ENCODE assay signal across 25 cellular contexts in the genomic region with DNA sequence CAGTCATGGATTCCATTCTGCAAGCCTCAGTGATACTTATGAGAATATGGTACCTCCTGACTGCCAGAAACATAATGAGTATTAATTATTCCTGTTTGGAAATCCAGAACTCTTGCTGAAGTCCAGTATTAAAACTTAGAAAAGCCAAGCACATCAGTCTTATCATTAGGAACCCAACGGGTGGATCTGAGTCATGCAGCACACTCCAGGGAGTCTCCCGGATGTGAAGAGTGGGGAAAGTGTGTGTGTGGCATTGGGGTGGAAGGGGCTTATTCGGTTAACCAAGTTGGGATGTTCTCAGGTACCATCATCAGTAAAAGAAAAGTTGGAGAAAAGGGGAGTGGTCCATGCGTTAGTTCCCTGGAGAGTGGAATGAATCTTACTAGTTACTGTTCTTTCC.
"Had no signal": no experiment of that assay in that cellular context is flagged by ENCODE, and none has a peak within 500 bp of the region (broad histone marks: within the 10 kb centered on the region; RNA-seq: fewer than 3 reads in every experiment).

No MANE protein-coding gene starts in this region.

- H3K4me3 ChIP-seq: dorsolateral prefrontal cortex, hepatocyte, neural progenitor cell, ovary, psoas muscle, thyroid gland, upper lobe of right lung had no signal

- H2AFZ ChIP-seq: hepatocyte, neural progenitor cell had no signal

- H3K9me3 ChIP-seq: ovary, psoas muscle, SK-N-SH, thyroid gland, upper lobe of right lung had no signal

- H3K79me2 ChIP-seq: hepatocyte had no signal

- H3K4me1 ChIP-seq: thyroid gland, upper lobe of right lung had no signal

- H3K4me3 Mint-ChIP-seq: activated B cell treated with CpG ODN at 0.5 μM for 24 hours; activated CD4-positive, alpha-beta T cell treated with anti-CD3 and anti-CD28 coated beads for 36 hours; activated naive CD4-positive, alpha-beta T cell treated with anti-CD3 and anti-CD28 coated beads, Interleukin-2, amount 10 ng/mL, durations not matched to agents 7 days and 5 days; activated T-cell treated with anti-CD3 and anti-CD28 coated beads, Interleukin-2, amount 50 U/mL, for 72 hours; brain; effector memory CD8-positive, alpha-beta T cell; immature natural killer cell; neural progenitor cell; stimulated activated naive CD8-positive, alpha-beta T cell treated with anti-CD3 and anti-CD28 coated beads, Interleukin-15, Interleukin-2, amounts not matched to agents 100 ng/mL and 50 ng/mL, for 24 hours; T-helper 2 cell treated with Interferon-gamma antibody and Interleukin-4, amounts not matched to agents 5 μg/mL and 100 μg/mL, for 36 hours had no signal

- H3K36me3 ChIP-seq: neural progenitor cell, ovary, thyroid gland, upper lobe of right lung had no signal

- H3K27me3 Mint-ChIP-seq: activated B cell treated with CpG ODN at 0.5 μM for 24 hours; activated CD4-positive, alpha-beta T cell treated with anti-CD3 and anti-CD28 coated beads for 36 hours; activated naive CD4-positive, alpha-beta T cell treated with anti-CD3 and anti-CD28 coated beads, Interleukin-2, amount 10 ng/mL, durations not matched to agents 7 days and 5 days; brain; effector memory CD8-positive, alpha-beta T cell; stimulated activated naive CD8-positive, alpha-beta T cell treated with anti-CD3 and anti-CD28 coated beads, Interleukin-15, Interleukin-2, amounts not matched to agents 100 ng/mL and 50 ng/mL, for 24 hours had no signal

- H3K4me2 ChIP-seq: hepatocyte, neural progenitor cell, SK-N-SH had no signal

- H3K9me3 Mint-ChIP-seq: activated B cell treated with CpG ODN at 0.5 μM for 24 hours; brain; neural progenitor cell; stimulated activated naive CD8-positive, alpha-beta T cell treated with anti-CD3 and anti-CD28 coated beads, Interleukin-15, Interleukin-2, amounts not matched to agents 100 ng/mL and 50 ng/mL, for 24 hours; T-helper 2 cell treated with Interferon-gamma antibody and Interleukin-4, amounts not matched to agents 5 μg/mL and 100 μg/mL, for 36 hours had no signal

- H3K27ac ChIP-seq: dorsolateral prefrontal cortex, hepatocyte, neural progenitor cell, ovary, psoas muscle, thyroid gland, upper lobe of right lung had no signal

- H3K27me3 ChIP-seq: dorsolateral prefrontal cortex, hepatocyte, neural progenitor cell, ovary, thyroid gland, upper lobe of right lung had no signal

- H3K27ac Mint-ChIP-seq: activated B cell treated with CpG ODN at 0.5 μM for 24 hours; activated CD4-positive, alpha-beta T cell treated with anti-CD3 and anti-CD28 coated beads for 36 hours; activated naive CD4-positive, alpha-beta T cell treated with anti-CD3 and anti-CD28 coated beads, Interleukin-2, amount 10 ng/mL, durations not matched to agents 7 days and 5 days; activated T-cell treated with anti-CD3 and anti-CD28 coated beads, Interleukin-2, amount 50 U/mL, for 72 hours; neural progenitor cell; stimulated activated naive CD8-positive, alpha-beta T cell treated with anti-CD3 and anti-CD28 coated beads, Interleukin-15, Interleukin-2, amounts not matched to agents 100 ng/mL and 50 ng/mL, for 24 hours; T-helper 2 cell treated with Interferon-gamma antibody and Interleukin-4, amounts not matched to agents 5 μg/mL and 100 μg/mL, for 36 hours had no signal

- H3K9ac ChIP-seq: neural progenitor cell, SK-N-SH had no signal

- DNase-seq: activated B cell treated with CpG ODN at 0.5 μM for 24 hours; activated CD4-positive, alpha-beta T cell treated with anti-CD3 and anti-CD28 coated beads for 36 hours; activated CD4-positive, alpha-beta T cell treated with anti-CD3 and anti-CD28 coated beads, Interleukin-2, amount 50 U/mL, for 4 hours; activated CD8-positive, alpha-beta memory T cell treated with anti-CD3 and anti-CD28 coated beads, Interleukin-2, amount 50 U/mL, for 48 hours; activated effector memory CD4-positive, alpha-beta T cell treated with Interleukin-2 at 50 U/mL for 16 hours; activated naive CD4-positive, alpha-beta T cell treated with anti-CD3 and anti-CD28 coated beads, Interleukin-2, amount 10 ng/mL, durations not matched to agents 7 days and 5 days; activated T-cell treated with anti-CD3 and anti-CD28 coated beads, Interleukin-2, amount 50 U/mL, for 72 hours; caudate nucleus; dorsolateral prefrontal cortex; effector memory CD8-positive, alpha-beta T cell; glutamatergic neuron; immature natural killer cell; ovary; psoas muscle; right cardiac atrium; SK-N-SH; stimulated activated CD4-positive, alpha-beta T cell treated with anti-CD3 and anti-CD28 coated beads, Interleukin-4, amount 100 ng/mL, for 24 hours; substantia nigra; thyroid gland; upper lobe of right lung had no signal

- H3K36me3 Mint-ChIP-seq: neural progenitor cell had no signal
